In genomic region chr9:100428871-100429654, GRCh38 we compare ENCODE assay signal across 9 cellular contexts. TPM values are rescaled to one million over a fixed set of nuclear protein-coding genes. Genes with fewer than 3 reads are reported as not detected.
DNase-seq lines count a peak whose midpoint lies in the region; TF ChIP-seq lines count a peak whose summit lies in the region.
"Had no signal": no experiment of that assay in that cellular context is flagged by ENCODE, and none has a peak within 500 bp of the region (broad histone marks: within the 10 kb centered on the region; RNA-seq: fewer than 3 reads in every experiment).

No MANE protein-coding gene starts in this region.

- TF ChIP-seq EP300 in transverse colon (IDR thresholded peaks at IDR 0.05; ENCODE audit: low read depth): no peak

- intact Hi-C loops in transverse colon (cut with DNase I; ENCODE audit: low total_unique reads): no loop called here

- TF ChIP-seq CTCF in transverse colon (IDR thresholded peaks at IDR 0.05): no peak

- peak overlapping the region; percentile 88 to 93 (median 92) for H3K27ac ChIP-seq in transverse colon
- H3K27ac ChIP-seq: 22Rv1 had no signal

- no peak overlapping the region for H3K4me3 ChIP-seq in transverse colon

- no peaks in the 10 kb centered on the region for H3K36me3 ChIP-seq in transverse colon

- no peaks in the 10 kb centered on the region for H3K27me3 ChIP-seq in transverse colon

- in situ Hi-C loops in transverse colon (cut with MboI; ENCODE audit: low pct_ligation_motif_present in 1 of 4, low pct_unique_long_range_greater_than_20kb in 1 of 4, low sequenced_read_pairs in 3 of 4): no loop called here

- H3K9me3 ChIP-seq in transverse colon: no peaks in the 10 kb centered on the region

- peaks cover 4 to 26% (median 20%) of the 10 kb centered on the region in 4 donors for H3K4me1 ChIP-seq in transverse colon

- 62 to 77% methylated on average over 9 of the region's 9 CpGs for WGBS in transverse colon (ENCODE audit: low coverage in 1 of 2), 2 donors

- TF ChIP-seq POLR2A in transverse colon (IDR thresholded peaks at IDR 0.05): no peak

- peak; percentile 41 for DNase-seq in DMS 273 (lab: John Stamatoyannopoulos, UW; ENCODE audit: unreplicated experiment)
- no peak for DNase-seq in DMS 273 treated with DMSO at 0.1 percent for 48 hours (lab: John Stamatoyannopoulos, UW)
- peak; percentile 94 for DNase-seq in brain pericyte (ENCODE audit: low read depth, low spot score)
- peak; percentile 99 for DNase-seq in kidney glomerular epithelial cell (lab: John Stamatoyannopoulos, UW)
- DNase-seq in transverse colon: no peak
- no peak for DNase-seq in iPS-NIHi11 (ENCODE audit: low spot score)
- no peak for DNase-seq in activated naive CD4-positive, alpha-beta T cell (lab: John Stamatoyannopoulos, UW)
- DNase-seq in NCI-H146 (lab: John Stamatoyannopoulos, UW): no peak

RNA-seq across cellular contexts. Expression of gene MSANTD3, which starts 2.1 kb away (rescaled TPM):
- 10 to 100 TPM in 2 of 4 donors, 1 to 10 TPM in 2; 7.1 to 26.3 (median 10.5) TPM for total RNA-seq in transverse colon

RNA-seq across cellular contexts. Expression of gene TMEFF1, which starts 43.9 kb away (rescaled TPM):
- not detected for total RNA-seq in transverse colon

Comparison
In these comparisons a context has a peak if more than half of its experiments do, and no peak if none do; other contexts are left out.
1. DNase-seq: peak in DMS 273 (single experiment), brain pericyte (single experiment) and kidney glomerular epithelial cell (single experiment); none in DMS 273 treated with DMSO at 0.1 percent for 48 hours (single experiment), transverse colon (single experiment), iPS-NIHi11 (single experiment), activated naive CD4-positive, alpha-beta T cell (0 of 4) and NCI-H146 (single experiment).